In genomic region chr6:169172435-169172834, GRCh38 we compare ENCODE assay signal across 1 cellular context.
TF ChIP-seq lines count a peak whose summit lies in the region.

No MANE protein-coding gene starts in this region.

TF ChIP-seq in WTC11, 78 proteins besides CTCF, POLR2A, EP300 and RAD21 (continued from another document):
- no peak for TF ChIP-seq MLX (CRISPR knock-in tag; IDR thresholded peaks at IDR 0.05)
- TF ChIP-seq, protein P1, sequence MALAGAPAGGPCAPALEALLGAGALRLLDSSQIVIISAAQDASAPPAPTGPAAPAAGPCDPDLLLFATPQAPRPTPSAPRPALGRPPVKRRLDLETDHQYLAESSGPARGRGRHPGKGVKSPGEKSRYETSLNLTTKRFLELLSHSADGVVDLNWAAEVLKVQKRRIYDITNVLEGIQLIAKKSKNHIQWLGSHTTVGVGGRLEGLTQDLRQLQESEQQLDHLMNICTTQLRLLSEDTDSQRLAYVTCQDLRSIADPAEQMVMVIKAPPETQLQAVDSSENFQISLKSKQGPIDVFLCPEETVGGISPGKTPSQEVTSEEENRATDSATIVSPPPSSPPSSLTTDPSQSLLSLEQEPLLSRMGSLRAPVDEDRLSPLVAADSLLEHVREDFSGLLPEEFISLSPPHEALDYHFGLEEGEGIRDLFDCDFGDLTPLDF (CRISPR knock-in tag; IDR thresholded peaks at IDR 0.05): no peak
- no peak for TF ChIP-seq CBFB (CRISPR knock-in tag; IDR thresholded peaks at IDR 0.05; ENCODE audit: low read depth)
- TF ChIP-seq, protein P2, sequence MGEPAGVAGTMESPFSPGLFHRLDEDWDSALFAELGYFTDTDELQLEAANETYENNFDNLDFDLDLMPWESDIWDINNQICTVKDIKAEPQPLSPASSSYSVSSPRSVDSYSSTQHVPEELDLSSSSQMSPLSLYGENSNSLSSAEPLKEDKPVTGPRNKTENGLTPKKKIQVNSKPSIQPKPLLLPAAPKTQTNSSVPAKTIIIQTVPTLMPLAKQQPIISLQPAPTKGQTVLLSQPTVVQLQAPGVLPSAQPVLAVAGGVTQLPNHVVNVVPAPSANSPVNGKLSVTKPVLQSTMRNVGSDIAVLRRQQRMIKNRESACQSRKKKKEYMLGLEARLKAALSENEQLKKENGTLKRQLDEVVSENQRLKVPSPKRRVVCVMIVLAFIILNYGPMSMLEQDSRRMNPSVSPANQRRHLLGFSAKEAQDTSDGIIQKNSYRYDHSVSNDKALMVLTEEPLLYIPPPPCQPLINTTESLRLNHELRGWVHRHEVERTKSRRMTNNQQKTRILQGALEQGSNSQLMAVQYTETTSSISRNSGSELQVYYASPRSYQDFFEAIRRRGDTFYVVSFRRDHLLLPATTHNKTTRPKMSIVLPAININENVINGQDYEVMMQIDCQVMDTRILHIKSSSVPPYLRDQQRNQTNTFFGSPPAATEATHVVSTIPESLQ (CRISPR knock-in tag; IDR thresholded peaks at IDR 0.05): no peak
- TF ChIP-seq IRF2 (CRISPR knock-in tag; IDR thresholded peaks at IDR 0.05; ENCODE audit: borderline replicate concordance, low read depth): no peak
- no peak for TF ChIP-seq ZSCAN18 (CRISPR knock-in tag; IDR thresholded peaks at IDR 0.05)
- TF ChIP-seq USF2 (CRISPR knock-in tag; IDR thresholded peaks at IDR 0.05): no peak
